In genomic region chr19:47430041-47430802, GRCh38 we compare ENCODE assay signal across 8 cellular contexts. TPM values are rescaled to one million over a fixed set of nuclear protein-coding genes. Genes with fewer than 3 reads are reported as not detected.
A peak's percentile ranks its signal among the peaks of the same experiment; 100 is the strongest.
DNase-seq lines count a peak whose midpoint lies in the region; ATAC-seq and TF ChIP-seq lines count a peak whose summit lies in the region.

No MANE protein-coding gene starts in this region.

- TF ChIP-seq CTCF in neural progenitor cell (IDR thresholded peaks at IDR 0.05), result peak; percentile 33

- no peak overlapping the region for H3K9ac ChIP-seq in neural progenitor cell

- peaks cover 0 to 1% (median 0%) of the 10 kb centered on the region in 7 donors for H3K9me3 Mint-ChIP-seq in CD4-positive, CD25-positive, alpha-beta regulatory T cell
- H3K9me3 Mint-ChIP-seq in neural progenitor cell, result no peaks in the 10 kb centered on the region

- peak overlapping the region; percentile 58 for H3K4me2 ChIP-seq in neural progenitor cell

- H3K36me3 Mint-ChIP-seq in CD4-positive, CD25-positive, alpha-beta regulatory T cell, result no peaks in the 10 kb centered on the region
- H3K36me3 Mint-ChIP-seq in neural progenitor cell, result no peaks in the 10 kb centered on the region

- H3K27me3 Mint-ChIP-seq in CD4-positive, CD25-positive, alpha-beta regulatory T cell, result peaks cover 33% of the 10 kb centered on the region
- H3K27me3 Mint-ChIP-seq in neural progenitor cell (ENCODE audit: insufficient read depth, low read depth), result peaks cover 29% of the 10 kb centered on the region

- no peaks in the 10 kb centered on the region for H3K36me3 ChIP-seq in CD4-positive, CD25-positive, alpha-beta regulatory T cell (ENCODE audit: control insufficient read depth, insufficient read depth, low read length)
- no peaks in the 10 kb centered on the region for H3K36me3 ChIP-seq in esophagus (ENCODE audit: control insufficient read depth in 2 of 2, insufficient read depth in 2 of 2, low read length in 1 of 2)
- H3K36me3 ChIP-seq in neural progenitor cell, result no peaks in the 10 kb centered on the region

- H3K4me3 ChIP-seq in CD4-positive, CD25-positive, alpha-beta regulatory T cell (ENCODE audit: low read depth, low read length), result no peak overlapping the region
- H3K4me3 ChIP-seq in esophagus (ENCODE audit: low read depth in 1 of 2, low read length in 2 of 2), result peak overlapping the region; percentile 32 to 36
- H3K4me3 ChIP-seq in neural progenitor cell, result peak overlapping the region; percentile 5

- no peaks in the 10 kb centered on the region for H3K9me3 ChIP-seq in CD4-positive, CD25-positive, alpha-beta regulatory T cell (ENCODE audit: control insufficient read depth in 2 of 2, low read length in 2 of 2)
- no peaks in the 10 kb centered on the region for H3K9me3 ChIP-seq in esophagus (ENCODE audit: control insufficient read depth in 2 of 2, insufficient read depth in 1 of 2, low read depth in 1 of 2, low read length in 1 of 2)
- H3K9me3 ChIP-seq in neural progenitor cell (ENCODE audit: low read depth), result no peaks in the 10 kb centered on the region

- no peak overlapping the region for H3K27ac Mint-ChIP-seq in CD4-positive, CD25-positive, alpha-beta regulatory T cell
- no peak overlapping the region for H3K27ac Mint-ChIP-seq in neural progenitor cell

- no peaks in the 10 kb centered on the region for H4K20me1 ChIP-seq in neural progenitor cell (ENCODE audit: low read depth)

- H3K27ac ChIP-seq in CD4-positive, CD25-positive, alpha-beta regulatory T cell (ENCODE audit: insufficient read depth, low read length, poor library complexity, severe bottlenecking), result no peak overlapping the region
- H3K27ac ChIP-seq in esophagus (ENCODE audit: low read depth in 2 of 2, low read length in 1 of 2) (no peak overlapping the region), neural progenitor cell (no peak overlapping the region)

- H3K4me3 Mint-ChIP-seq in CD4-positive, CD25-positive, alpha-beta regulatory T cell, result peak overlapping the region in 3 of 4 donors; percentile 42 to 64 (median 55)
- peak overlapping the region; percentile 66 for H3K4me3 Mint-ChIP-seq in neural progenitor cell

- no peaks in the 10 kb centered on the region for H3K79me2 ChIP-seq in neural progenitor cell (ENCODE audit: low read depth)

- peaks cover 0 to 35% (median 12%) of the 10 kb centered on the region in 4 donors for H3K4me1 Mint-ChIP-seq in CD4-positive, CD25-positive, alpha-beta regulatory T cell
- peaks cover 11% of the 10 kb centered on the region for H3K4me1 Mint-ChIP-seq in neural progenitor cell

- no peaks in the 10 kb centered on the region for H3K27me3 ChIP-seq in CD4-positive, CD25-positive, alpha-beta regulatory T cell (ENCODE audit: control insufficient read depth, insufficient read depth, low read length)
- H3K27me3 ChIP-seq in esophagus (ENCODE audit: control insufficient read depth in 1 of 2, insufficient read depth in 2 of 2, low read length in 2 of 2) (no peaks in the 10 kb centered on the region), neural progenitor cell (peaks cover 30% of the 10 kb centered on the region)

- peaks cover 37% of the 10 kb centered on the region for H3F3A ChIP-seq in neural progenitor cell (ENCODE audit: low read depth)

- peak in 1 of 3 donors; percentile 66 for DNase-seq in CD4-positive, CD25-positive, alpha-beta regulatory T cell
- DNase-seq in NCI-H69 (lab: John Stamatoyannopoulos, UW), result peak; percentile 52
- peak; percentile 80 for DNase-seq in neural progenitor cell (ENCODE audit: low spot score)
- no peak for DNase-seq in NCI-H510A (lab: John Stamatoyannopoulos, UW)
- no peak for DNase-seq in RPMI8226
- DNase-seq in NK-92 (lab: John Stamatoyannopoulos, UW; ENCODE audit: unreplicated experiment), result no peak

- H3K4me1 ChIP-seq in CD4-positive, CD25-positive, alpha-beta regulatory T cell (ENCODE audit: control insufficient read depth, insufficient read depth, low read length, poor library complexity, severe bottlenecking), result peaks cover 37% of the 10 kb centered on the region
- H3K4me1 ChIP-seq in esophagus (ENCODE audit: control insufficient read depth in 2 of 2, insufficient read depth in 2 of 2, low read length in 1 of 2), result peaks cover 4 to 19% of the 10 kb centered on the region in 2 donors
- H3K4me1 ChIP-seq in neural progenitor cell, result peaks cover 14% of the 10 kb centered on the region

- H2AFZ ChIP-seq in neural progenitor cell (replicated peaks), result peak overlapping the region; percentile 75

- WGBS in esophagus, 2 donors, result 7 to 8% methylated on average over 68 to 69 of the region's 69 CpGs

- ATAC-seq in CD4-positive, CD25-positive, alpha-beta regulatory T cell (ENCODE audit: low read depth in 2 of 2), result peak in 1 of 2 donors; percentile 26
- no peak for ATAC-seq in HG03108 (IDR thresholded peaks at IDR 0.05; ENCODE audit: unreplicated experiment)

RNA-seq across cellular contexts. Expression of gene MEIS3, which starts 10.9 kb away (rescaled TPM):
- total RNA-seq in CD4-positive, CD25-positive, alpha-beta regulatory T cell, result not detected
- 1 to 10 TPM in 1 of 4 donors, under 1 TPM in 2, not detected in 1; 0.13 to 1.0 (median 0.44) TPM for polyA plus RNA-seq in CD4-positive, CD25-positive, alpha-beta regulatory T cell
- polyA plus RNA-seq in esophagus, result 1 to 10 TPM; 4.4 to 4.7 TPM
- 32.2 and 70.5 TPM in 2 replicates for total RNA-seq in neural progenitor cell (ENCODE audit: low replicate concordance)

RNA-seq across cellular contexts. Expression of gene SLC8A2, which starts 41.5 kb away (rescaled TPM):
- total RNA-seq in CD4-positive, CD25-positive, alpha-beta regulatory T cell, result not detected
- polyA plus RNA-seq in CD4-positive, CD25-positive, alpha-beta regulatory T cell, result not detected
- polyA plus RNA-seq in esophagus, result under 1 TPM; 0.16 to 0.29 TPM
- 14.5 and 17.6 TPM in 2 replicates for total RNA-seq in neural progenitor cell (ENCODE audit: low replicate concordance)

RNA-seq across cellular contexts. Expression of gene KPTN, which starts 53.8 kb away (rescaled TPM):
- total RNA-seq in CD4-positive, CD25-positive, alpha-beta regulatory T cell, result 3.5 TPM
- 1 to 10 TPM; 2.7 to 6.2 (median 4.0) TPM for polyA plus RNA-seq in CD4-positive, CD25-positive, alpha-beta regulatory T cell
- 10 to 100 TPM; 10.8 to 17.2 TPM for polyA plus RNA-seq in esophagus
- total RNA-seq in neural progenitor cell (ENCODE audit: low replicate concordance), result 17.8 and 18.1 TPM in 2 replicates

Comparison
In these comparisons a context has a peak if more than half of its experiments do, and no peak if none do; other contexts are left out.
1. DNase-seq: peak in NCI-H69 (single experiment) and neural progenitor cell (single experiment); none in NCI-H510A (single experiment), RPMI8226 (single experiment) and NK-92 (single experiment).
2. RNA of gene MEIS3, which starts 10.9 kb away (total RNA-seq): 32.2 to 70.5 TPM in neural progenitor cell; not detected in CD4-positive, CD25-positive, alpha-beta regulatory T cell (single experiment); every median in the first group is over 10 times any median in the second.
3. RNA of gene SLC8A2, which starts 41.5 kb away (total RNA-seq): 14.5 to 17.6 TPM in neural progenitor cell; not detected in CD4-positive, CD25-positive, alpha-beta regulatory T cell (single experiment); every median in the first group is over 10 times any median in the second.